20 cellular contexts compared by ENCODE assay signal in genomic region chr2:85987266-85988178, GRCh38.
DNase-seq lines count a peak whose midpoint lies in the region; ATAC-seq and TF ChIP-seq lines count a peak whose summit lies in the region.
"Had no signal": no experiment of that assay in that cellular context is flagged by ENCODE, and none has a peak within 500 bp of the region (broad histone marks: within the 10 kb centered on the region; RNA-seq: fewer than 3 reads in every experiment).

No MANE protein-coding gene starts in this region.

- peak overlapping the region; percentile 39; the same call in 1 of the 2 replicates for H2AFZ ChIP-seq in GM23248

- H3K4me2 ChIP-seq in GM23248 (ENCODE audit: unreplicated experiment) = no peak overlapping the region

- peaks cover 18% of the 10 kb centered on the region for H3K4me1 Mint-ChIP-seq in dendritic cell treated with granulocyte-macrophage colony-stimulating factor and Interleukin-4, amounts not matched to agents 40 ng/mL and 50 ng/mL, for 4 days (ENCODE audit: low read depth)
- H3K4me1 Mint-ChIP-seq: activated naive CD8-positive, alpha-beta T cell treated with anti-CD3 and anti-CD28 coated beads for 36 hours; activated T-helper 17 cell treated with anti-CD3 and anti-CD28 coated beads, Interleukin-2, amount 50 U/mL, for 72 hours had no signal

- H3K4me3 Mint-ChIP-seq in dendritic cell treated with granulocyte-macrophage colony-stimulating factor and Interleukin-4, amounts not matched to agents 40 ng/mL and 50 ng/mL, for 4 days = no peak overlapping the region
- H3K4me3 Mint-ChIP-seq: activated naive CD8-positive, alpha-beta T cell treated with anti-CD3 and anti-CD28 coated beads for 36 hours; activated T-helper 17 cell treated with anti-CD3 and anti-CD28 coated beads, Interleukin-2, amount 50 U/mL, for 72 hours; brain; CD4-positive, CD25-positive, alpha-beta regulatory T cell had no signal

- H3K36me3 ChIP-seq in GM23248 (ENCODE audit: low read depth) (no peaks in the 10 kb centered on the region), left lung (no peaks in the 10 kb centered on the region), sigmoid colon (no peaks in the 10 kb centered on the region)

- H3K4me1 ChIP-seq in GM23248 (ENCODE audit: insufficient read depth) (peaks cover 13% of the 10 kb centered on the region), left lung (peaks cover 0 to under 1% of the 10 kb centered on the region in 2 donors), sigmoid colon (peaks cover 0 to 21% (median 19%) of the 10 kb centered on the region in 4 donors)
- H3K4me1 ChIP-seq: foreskin keratinocyte had no signal

- H3K36me3 Mint-ChIP-seq in dendritic cell treated with granulocyte-macrophage colony-stimulating factor and Interleukin-4, amounts not matched to agents 40 ng/mL and 50 ng/mL, for 4 days (ENCODE audit: low read depth) = no peaks in the 10 kb centered on the region
- H3K36me3 Mint-ChIP-seq: activated naive CD8-positive, alpha-beta T cell treated with anti-CD3 and anti-CD28 coated beads for 36 hours; brain; CD4-positive, CD25-positive, alpha-beta regulatory T cell had no signal

- DNase-seq in GM23248 (no peak), left lung (no peak), sigmoid colon (peak; percentile 73), putamen (ENCODE audit: low spot score) (no peak), NCI-H510A (lab: John Stamatoyannopoulos, UW) (no peak), NCI-H524 treated with DMSO at 0.1 percent for 48 hours (lab: John Stamatoyannopoulos, UW) (no peak), pons (ENCODE audit: low spot score) (no peak)
- DNase-seq: ACHN; activated naive CD8-positive, alpha-beta T cell treated with anti-CD3 and anti-CD28 coated beads for 36 hours; CD4-positive, CD25-positive, alpha-beta regulatory T cell; DMS 273 treated with DMSO at 0.1 percent for 48 hours; foreskin keratinocyte; H7; midbrain; NCI-H1105; NCI-H748 treated with DMSO at 0.1 percent for 48 hours; substantia nigra had no signal

- TF ChIP-seq POLR2A in sigmoid colon (IDR thresholded peaks at IDR 0.05) = no peak

- no peaks in the 10 kb centered on the region for H3K27me3 ChIP-seq in GM23248 (replicated peaks; ENCODE audit: insufficient read depth)
- H3K27me3 ChIP-seq in left lung = no peaks in the 10 kb centered on the region
- H3K27me3 ChIP-seq in sigmoid colon = no peaks in the 10 kb centered on the region
- H3K27me3 ChIP-seq: foreskin keratinocyte had no signal

- no peaks in the 10 kb centered on the region for H3K79me2 ChIP-seq in GM23248 (ENCODE audit: insufficient read depth)

- in situ Hi-C loops in GM23248 (cut with MboI) = no loop called here

- no peak for TF ChIP-seq EP300 in sigmoid colon (IDR thresholded peaks at IDR 0.05)

- no peak overlapping the region for H3K9ac ChIP-seq in GM23248

- intact Hi-C loops in dendritic cell treated with granulocyte-macrophage colony-stimulating factor and Interleukin-4, amounts not matched to agents 40 ng/mL and 50 ng/mL, for 4 days (cut with micrococcal nuclease) = no loop called here
- intact Hi-C loops in left lung (cut with DNase I) (no loop called here), sigmoid colon (cut with DNase I) (no loop called here)

- H3K27me3 Mint-ChIP-seq in dendritic cell treated with granulocyte-macrophage colony-stimulating factor and Interleukin-4, amounts not matched to agents 40 ng/mL and 50 ng/mL, for 4 days = no peaks in the 10 kb centered on the region
- H3K27me3 Mint-ChIP-seq: activated naive CD8-positive, alpha-beta T cell treated with anti-CD3 and anti-CD28 coated beads for 36 hours; activated T-helper 17 cell treated with anti-CD3 and anti-CD28 coated beads, Interleukin-2, amount 50 U/mL, for 72 hours; brain had no signal

- no peaks in the 10 kb centered on the region for H3K9me2 ChIP-seq in GM23248 (ENCODE audit: insufficient read depth)

- H3K27ac ChIP-seq in GM23248 (no peak overlapping the region), left lung (no peak overlapping the region), sigmoid colon (peak overlapping the region; percentile 56 to 73 (median 62))
- H3K27ac ChIP-seq: foreskin keratinocyte had no signal

- H3K9me3 ChIP-seq in GM23248 (ENCODE audit: low read depth) (no peaks in the 10 kb centered on the region), left lung (no peaks in the 10 kb centered on the region), sigmoid colon (no peaks in the 10 kb centered on the region)

- peak; percentile 32 for ATAC-seq in left lung
- ATAC-seq: activated T-helper 17 cell treated with anti-CD3 and anti-CD28 coated beads, Interleukin-2, amount 50 U/mL, for 72 hours; foreskin keratinocyte had no signal

- H3K4me3 ChIP-seq in GM23248 (no peak overlapping the region), left lung (no peak overlapping the region), sigmoid colon (no peak overlapping the region)

- H3K27ac Mint-ChIP-seq in dendritic cell treated with granulocyte-macrophage colony-stimulating factor and Interleukin-4, amounts not matched to agents 40 ng/mL and 50 ng/mL, for 4 days = peak overlapping the region; percentile 42
- H3K27ac Mint-ChIP-seq: activated naive CD8-positive, alpha-beta T cell treated with anti-CD3 and anti-CD28 coated beads for 36 hours; activated T-helper 17 cell treated with anti-CD3 and anti-CD28 coated beads, Interleukin-2, amount 50 U/mL, for 72 hours; CD4-positive, CD25-positive, alpha-beta regulatory T cell had no signal

- no peaks in the 10 kb centered on the region for H3K9me3 Mint-ChIP-seq in dendritic cell treated with granulocyte-macrophage colony-stimulating factor and Interleukin-4, amounts not matched to agents 40 ng/mL and 50 ng/mL, for 4 days
- H3K9me3 Mint-ChIP-seq: activated naive CD8-positive, alpha-beta T cell treated with anti-CD3 and anti-CD28 coated beads for 36 hours; activated T-helper 17 cell treated with anti-CD3 and anti-CD28 coated beads, Interleukin-2, amount 50 U/mL, for 72 hours; brain; CD4-positive, CD25-positive, alpha-beta regulatory T cell had no signal

- 43 to 45% methylated on average over 6 of the region's 6 CpGs for WGBS in GM23248 (ENCODE audit: low coverage in 1 of 2, low lambda C conversion rate in 2 of 2, missing lambda C conversion rate in 2 of 2), 2 experiments
- 82 to 84% methylated on average over 6 of the region's 6 CpGs for WGBS in sigmoid colon, 2 donors

- 0 out of 2 replicates have a peak, but pooled peaks cover 6% of the 10 kb centered on the region for H3F3A ChIP-seq in GM23248 (ENCODE audit: insufficient read depth)

- no peaks in the 10 kb centered on the region for H4K20me1 ChIP-seq in GM23248 (ENCODE audit: insufficient read depth)

- TF ChIP-seq CTCF in left lung (IDR thresholded peaks at IDR 0.05) = no peak
- no peak for TF ChIP-seq CTCF in sigmoid colon (IDR thresholded peaks at IDR 0.05)

Comparison
In these comparisons a context has a peak if more than half of its experiments do, and no peak if none do; other contexts are left out.
1. H3K27ac ChIP-seq: peak in sigmoid colon (4 of 4); none in GM23248 (single experiment) and left lung (0 of 2).